Comparison of ENCODE assay signal across 1 cellular context in genomic region chr19:632228-633067, GRCh38.
TF ChIP-seq lines count a peak whose summit lies in the region.

No MANE protein-coding gene starts in this region.

TF ChIP-seq in K562, 482 proteins besides CTCF, POLR2A, EP300 and RAD21 (continued from another document and continues in another):
- TF ChIP-seq UBTF (IDR thresholded peaks at IDR 0.05; ENCODE audit: borderline replicate concordance in 1 of 2, low read depth in 2 of 2, low read length in 2 of 2) (0 out of 4 replicates have a peak, but pooled peaks of 1 of the 2 experiments have one; percentile 14), HOMEZ (CRISPR knock-in tag; IDR thresholded peaks at IDR 0.05) (no peak), MAX (CRISPR knock-in tag; IDR thresholded peaks at IDR 0.05) (peak; percentile 79), CBX5 (IDR thresholded peaks at IDR 0.05; ENCODE audit: borderline replicate concordance, low read depth) (no peak), TAF1 (IDR thresholded peaks at IDR 0.05; ENCODE audit: control insufficient read depth, extremely low read depth, insufficient read depth, low read length, severe bottlenecking) (peak; percentile 44), ZNF239 (CRISPR knock-in tag; IDR thresholded peaks at IDR 0.05) (no peak), ZNF316 (IDR thresholded peaks at IDR 0.05) (0 out of 2 replicates have a peak, but pooled peaks have one; percentile 8), DMBX1 (CRISPR knock-in tag; IDR thresholded peaks at IDR 0.05; ENCODE audit: borderline replicate concordance) (no peak), ZNF512 (tag; IDR thresholded peaks at IDR 0.05) (no peak), TRIM25 (IDR thresholded peaks at IDR 0.05; ENCODE audit: borderline replicate concordance) (no peak), RBM14 (IDR thresholded peaks at IDR 0.05; ENCODE audit: borderline replicate concordance, insufficient read depth, low read depth, low read length) (no peak), KDM2B (CRISPR knock-in tag; IDR thresholded peaks at IDR 0.05) (no peak), CEBPG (CRISPR knock-in tag; IDR thresholded peaks at IDR 0.05) (peak; percentile 33; the same call in 1 of the 2 replicates), CEBPG (tag; conservative IDR thresholded peaks at IDR 0.05 in 1 of 2, IDR thresholded peaks at IDR 0.05 in 1 of 2) (no peak), ZNF407 (IDR thresholded peaks at IDR 0.05; ENCODE audit: low read depth) (no peak), ID3 (CRISPR knock-in tag; IDR thresholded peaks at IDR 0.05) (no peak), ID3 (tag; IDR thresholded peaks at IDR 0.05) (no peak), NCOA6 (IDR thresholded peaks at IDR 0.05) (no peak), MYC (IDR thresholded peaks at IDR 0.05; ENCODE audit: low read depth, low read length) (0 out of 2 replicates have a peak, but pooled peaks have one; percentile 31), MYC (CRISPR knock-in tag; IDR thresholded peaks at IDR 0.05; ENCODE audit: borderline replicate concordance, low read depth) (no peak), ZNF695 (CRISPR knock-in tag; IDR thresholded peaks at IDR 0.05) (no peak), ZNF561 (CRISPR knock-in tag; conservative IDR thresholded peaks at IDR 0.05) (no peak), MLLT1 (IDR thresholded peaks at IDR 0.05) (no peak), ZC3H8 (IDR thresholded peaks at IDR 0.05) (no peak), ZBTB5 (IDR thresholded peaks at IDR 0.05) (no peak), DPF2 (IDR thresholded peaks at IDR 0.05) (no peak), XRCC3 (IDR thresholded peaks at IDR 0.05) (no peak), ZNF740 (CRISPR knock-in tag; IDR thresholded peaks at IDR 0.05) (0 out of 2 replicates have a peak, but pooled peaks have one; percentile 58), ZNF740 (tag; IDR thresholded peaks at IDR 0.05) (no peak), ZBTB43 (CRISPR knock-in tag; IDR thresholded peaks at IDR 0.05) (no peak), MBD2 (IDR thresholded peaks at IDR 0.05; ENCODE audit: borderline replicate concordance, low read depth) (no peak), ELF2 (CRISPR knock-in tag; IDR thresholded peaks at IDR 0.05) (0 out of 2 replicates have a peak, but pooled peaks have one; percentile 38), L3MBTL2 (IDR thresholded peaks at IDR 0.05) (no peak), ZNF436 (CRISPR knock-in tag; IDR thresholded peaks at IDR 0.05) (no peak), NR1H2 (CRISPR knock-in tag; IDR thresholded peaks at IDR 0.05) (no peak), BRCA1 (IDR thresholded peaks at IDR 0.05) (no peak), BRCA1 (CRISPR knock-in tag; IDR thresholded peaks at IDR 0.05) (no peak), EP400 (IDR thresholded peaks at IDR 0.05) (peak; percentile 62)
